Comparison of ENCODE assay signal across 25 cellular contexts in the genomic region with DNA sequence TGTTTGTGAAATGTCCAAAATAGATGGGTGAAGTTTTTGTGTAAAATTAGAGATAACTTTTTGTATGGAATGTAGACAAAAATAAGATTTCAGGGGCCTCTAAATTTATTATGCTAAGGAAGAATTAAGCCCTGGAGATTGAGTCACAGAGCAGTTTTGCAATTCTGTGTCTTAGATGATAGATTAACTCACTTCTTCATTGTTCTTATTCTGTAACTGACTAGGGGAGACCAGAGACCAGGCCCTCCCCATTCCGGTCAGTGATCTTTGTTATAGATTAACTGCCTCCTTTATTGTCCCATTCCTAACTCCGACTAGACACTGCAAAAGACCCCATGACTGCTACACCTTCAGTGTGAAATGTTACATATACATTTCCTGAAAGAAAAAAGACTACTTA.
"Had no signal": no experiment of that assay in that cellular context is flagged by ENCODE, and none has a peak within 500 bp of the region (broad histone marks: within the 10 kb centered on the region; RNA-seq: fewer than 3 reads in every experiment).

No MANE protein-coding gene starts in this region.

- DNase-seq: activated B cell treated with CpG ODN at 0.5 μM for 24 hours; activated CD4-positive, alpha-beta memory T cell treated with anti-CD3 and anti-CD28 coated beads for 36 hours; activated CD4-positive, alpha-beta T cell treated with anti-CD3 and anti-CD28 coated beads for 1 hour; activated CD4-positive, alpha-beta T cell treated with anti-CD3 and anti-CD28 coated beads, Interleukin-2, amount 10 ng/mL, durations not matched to agents 7 days and 5 days; activated gamma-delta T cell; activated naive CD4-positive, alpha-beta T cell treated with anti-CD3 and anti-CD28 coated beads for 36 hours; activated T-cell treated with anti-CD3 and anti-CD28 coated beads for 4 hours; activated T-cell treated with anti-CD3 and anti-CD28 coated beads, Interleukin-2, amount 50 U/mL, for 48 hours; KG1; MV-4-11; NCI-H1092 treated with DMSO at 0.1 percent for 48 hours; NCI-H1417 treated with DMSO at 0.1 percent for 48 hours; NCI-H1694; NCI-H2029; NCI-H2107; NCI-H345; NCI-H510A; NCI-H526 treated with DMSO at 0.1 percent for 48 hours; NCI-H82; SIG-M5; T-helper 17 cell; T-helper 9 cell had no signal

- ATAC-seq: activated T-helper 17 cell treated with anti-CD3 and anti-CD28 coated beads, Interleukin-2, amount 50 U/mL, for 72 hours; T-helper 17 cell had no signal

- H3K4me1 Mint-ChIP-seq: activated B cell treated with CpG ODN at 0.5 μM for 24 hours; activated CD4-positive, alpha-beta T cell treated with anti-CD3 and anti-CD28 coated beads, Interleukin-2, amount 10 ng/mL, durations not matched to agents 7 days and 5 days; activated T-helper 17 cell treated with anti-CD3 and anti-CD28 coated beads, Interleukin-2, amount 50 U/mL, for 72 hours; IgD-negative memory B cell; T-helper 17 cell had no signal

- H3K36me3 Mint-ChIP-seq: activated CD4-positive, alpha-beta memory T cell treated with anti-CD3 and anti-CD28 coated beads for 36 hours; activated naive CD8-positive, alpha-beta T cell; IgD-negative memory B cell had no signal

- H3K9me3 Mint-ChIP-seq: activated CD4-positive, alpha-beta T cell treated with anti-CD3 and anti-CD28 coated beads, Interleukin-2, amount 10 ng/mL, durations not matched to agents 7 days and 5 days; activated T-helper 17 cell treated with anti-CD3 and anti-CD28 coated beads, Interleukin-2, amount 50 U/mL, for 72 hours had no signal

- H3K4me3 Mint-ChIP-seq: activated B cell treated with CpG ODN at 0.5 μM for 24 hours; activated CD4-positive, alpha-beta memory T cell treated with anti-CD3 and anti-CD28 coated beads for 36 hours; activated CD4-positive, alpha-beta T cell treated with anti-CD3 and anti-CD28 coated beads, Interleukin-2, amount 10 ng/mL, durations not matched to agents 7 days and 5 days; activated naive CD4-positive, alpha-beta T cell treated with anti-CD3 and anti-CD28 coated beads for 36 hours; activated naive CD8-positive, alpha-beta T cell; activated T-helper 17 cell treated with anti-CD3 and anti-CD28 coated beads, Interleukin-2, amount 50 U/mL, for 72 hours; IgD-negative memory B cell; T-helper 17 cell had no signal

- H3K27me3 Mint-ChIP-seq: activated B cell treated with CpG ODN at 0.5 μM for 24 hours; activated CD4-positive, alpha-beta T cell treated with anti-CD3 and anti-CD28 coated beads, Interleukin-2, amount 10 ng/mL, durations not matched to agents 7 days and 5 days; IgD-negative memory B cell; T-helper 17 cell had no signal

- H3K27ac Mint-ChIP-seq: activated B cell treated with CpG ODN at 0.5 μM for 24 hours; activated CD4-positive, alpha-beta memory T cell treated with anti-CD3 and anti-CD28 coated beads for 36 hours; activated CD4-positive, alpha-beta T cell treated with anti-CD3 and anti-CD28 coated beads, Interleukin-2, amount 10 ng/mL, durations not matched to agents 7 days and 5 days; activated naive CD4-positive, alpha-beta T cell treated with anti-CD3 and anti-CD28 coated beads for 36 hours; activated naive CD8-positive, alpha-beta T cell; activated T-helper 17 cell treated with anti-CD3 and anti-CD28 coated beads, Interleukin-2, amount 50 U/mL, for 72 hours; IgD-negative memory B cell; T-helper 17 cell had no signal
